In genomic region chr14:76955575-76956252, GRCh38 we compare ENCODE assay signal across 8 cellular contexts.
DNase-seq lines count a peak whose midpoint lies in the region; ATAC-seq and TF ChIP-seq lines count a peak whose summit lies in the region.

No MANE protein-coding gene starts in this region.

- H3K27ac ChIP-seq in adrenal gland = peak overlapping the region; percentile 96 to 99 (median 97)
- peak overlapping the region; percentile 85 for H3K27ac ChIP-seq in iPS-20b (ENCODE audit: low read length)

- no peaks in the 10 kb centered on the region for H3K27me3 ChIP-seq in adrenal gland
- no peaks in the 10 kb centered on the region for H3K27me3 ChIP-seq in iPS-20b (ENCODE audit: insufficient read depth, low read length)

- no peak for TF ChIP-seq POLR2A in adrenal gland (IDR thresholded peaks at IDR 0.05)

- H3K4me1 ChIP-seq in adrenal gland (replicated peaks in 1 of 2) (peaks cover 40 to 46% of the 10 kb centered on the region in 2 donors), iPS-20b (ENCODE audit: insufficient read depth, low read length) (peaks cover 39% of the 10 kb centered on the region)

- H3K4me3 ChIP-seq in adrenal gland (peak overlapping the region in 1 of 4 donors; percentile 32), iPS-20b (ENCODE audit: low read length) (peak overlapping the region; percentile 56; the same call in 1 of the 2 replicates)

- intact Hi-C loops in adrenal gland (cut with DNase I) = loop anchor here (5.0 kb wide), 3 partner anchors 38 to 72 kb away; partner anchors contain the start of gene IRF2BPL (in 2 of the 2)

- 4 to 10% (median 4%) methylated on average over 10 of the region's 10 CpGs for WGBS in adrenal gland, 4 donors

- H3K9me3 ChIP-seq in adrenal gland (replicated peaks in 1 of 3) (no peaks in the 10 kb centered on the region), iPS-20b (ENCODE audit: insufficient read depth, low read depth, low read length) (no peaks in the 10 kb centered on the region)

- in situ Hi-C loops in SK-MEL-5 (cut with HindIII; ENCODE audit: low pct_unique_long_range_greater_than_20kb, low sequenced_read_pairs) = no loop called here

- DNase-seq in NCI-H510A treated with DMSO at 0.1 percent for 48 hours (lab: John Stamatoyannopoulos, UW) (peak; percentile 89), NCI-H510A (lab: John Stamatoyannopoulos, UW) (no peak), SK-MEL-5 (ENCODE audit: low read depth, low spot score) (peak; percentile 40), adrenal gland (peak in 6 of 7 donors; percentile 58 to 78 (median 70))
- peak; percentile 70 for DNase-seq in stimulated activated CD4-positive, alpha-beta T cell treated with anti-CD3 and anti-CD28 coated beads, Interleukin-15, amount 100 ng/mL, for 24 hours
- DNase-seq in NK-92 treated with Interleukin-12 subunit alpha and Interleukin-12 subunit beta, amount 100 ng/mL, for 24 hours (lab: John Stamatoyannopoulos, UW) = no peak

- peak; percentile 35 for ATAC-seq in HG03175 (IDR thresholded peaks at IDR 0.05; ENCODE audit: unreplicated experiment)

- no peak for TF ChIP-seq CTCF in adrenal gland (IDR thresholded peaks at IDR 0.05)

- H3K9ac ChIP-seq in iPS-20b (ENCODE audit: low read depth, low read length) = peak overlapping the region; percentile 93; the same call in 1 of the 2 replicates

- H3K36me3 ChIP-seq in adrenal gland (replicated peaks in 1 of 2) (no peaks in the 10 kb centered on the region), iPS-20b (ENCODE audit: insufficient read depth, low read depth, low read length) (no peaks in the 10 kb centered on the region)

Comparison
In these comparisons a context has a peak if more than half of its experiments do, and no peak if none do; other contexts are left out.
1. DNase-seq: peak in NCI-H510A treated with DMSO at 0.1 percent for 48 hours (single experiment), SK-MEL-5 (single experiment), adrenal gland (6 of 7) and stimulated activated CD4-positive, alpha-beta T cell treated with anti-CD3 and anti-CD28 coated beads, Interleukin-15, amount 100 ng/mL, for 24 hours (single experiment); none in NCI-H510A (single experiment) and NK-92 treated with Interleukin-12 subunit alpha and Interleukin-12 subunit beta, amount 100 ng/mL, for 24 hours (single experiment).